Comparison of ENCODE assay signal across 28 cellular contexts in genomic region chr20:46121531-46121930, GRCh38. TPM values are rescaled to one million over a fixed set of nuclear protein-coding genes. Genes with fewer than 3 reads are reported as not detected.
DNase-seq lines count a peak whose midpoint lies in the region; ATAC-seq and TF ChIP-seq lines count a peak whose summit lies in the region.
"Had no signal": no experiment of that assay in that cellular context is flagged by ENCODE, and none has a peak within 500 bp of the region (broad histone marks: within the 10 kb centered on the region; RNA-seq: fewer than 3 reads in every experiment).

No MANE protein-coding gene starts in this region.

- no peak overlapping the region for H4K8ac ChIP-seq in trophoblast cell (ENCODE audit: low read depth, low read length)

- no peak for ATAC-seq in GM21381 (IDR thresholded peaks at IDR 0.05; ENCODE audit: unreplicated experiment)
- ATAC-seq in naive thymus-derived CD4-positive, alpha-beta T cell, result no peak
- ATAC-seq in HG03520 (IDR thresholded peaks at IDR 0.05; ENCODE audit: unreplicated experiment), result no peak
- ATAC-seq: activated CD4-positive, CD25-positive, alpha-beta regulatory T cell treated with anti-CD3 and anti-CD28 coated beads, Interleukin-2, amount 50 U/mL, for 24 hours; body of pancreas; effector memory CD8-positive, alpha-beta T cell; GM23338; Panc1; stimulated activated naive CD8-positive, alpha-beta T cell treated with anti-CD3 and anti-CD28 coated beads, Interleukin-15, amount 100 ng/mL, for 72 hours had no signal

- H3K4me2 ChIP-seq in trophoblast cell (ENCODE audit: low read length), result peak overlapping the region; percentile 11
- H3K4me2 ChIP-seq: GM23338 had no signal

- H4K12ac ChIP-seq in trophoblast cell (ENCODE audit: low read depth, low read length), result no peak overlapping the region

- peaks cover 8% of the 10 kb centered on the region for H3K79me1 ChIP-seq in trophoblast cell (ENCODE audit: low read length)

- peak overlapping the region; percentile 98 to 100 (median 99) for H3K4me3 Mint-ChIP-seq in IgD-negative memory B cell
- H3K4me3 Mint-ChIP-seq in naive thymus-derived CD4-positive, alpha-beta T cell, result no peak overlapping the region
- H3K4me3 Mint-ChIP-seq: effector memory CD8-positive, alpha-beta T cell; GM23338; mesothelial cell of epicardium; neural crest cell; stimulated activated naive CD8-positive, alpha-beta T cell treated with anti-CD3 and anti-CD28 coated beads, Interleukin-15, amount 100 ng/mL, for 72 hours had no signal

- H3K9ac ChIP-seq in trophoblast cell (ENCODE audit: low read length), result no peak overlapping the region

- H2BK120ac ChIP-seq in trophoblast cell (ENCODE audit: insufficient read depth, low read length, poor library complexity), result no peak overlapping the region

- H3K36me3 Mint-ChIP-seq in IgD-negative memory B cell, result peaks cover 2% of the 10 kb centered on the region
- peaks cover 0 to 17% (median 14%) of the 10 kb centered on the region in 5 donors for H3K36me3 Mint-ChIP-seq in naive thymus-derived CD4-positive, alpha-beta T cell
- H3K36me3 Mint-ChIP-seq: mesothelial cell of epicardium had no signal

- peak overlapping the region; percentile 97 to 100 (median 99) for H3K27ac Mint-ChIP-seq in IgD-negative memory B cell
- H3K27ac Mint-ChIP-seq in naive thymus-derived CD4-positive, alpha-beta T cell, result peak overlapping the region in 1 of 9 donors; percentile 41
- H3K27ac Mint-ChIP-seq: GM23338, mesothelial cell of epicardium had no signal

- H3K79me2 ChIP-seq in trophoblast cell (ENCODE audit: control insufficient read depth, insufficient read depth, low read length, poor library complexity), result peaks cover 3% of the 10 kb centered on the region

- H3K23ac ChIP-seq in trophoblast cell (ENCODE audit: low read length), result no peak overlapping the region

- H3K18ac ChIP-seq in trophoblast cell (ENCODE audit: low read length), result no peak overlapping the region

- no peak overlapping the region for H3K14ac ChIP-seq in trophoblast cell (ENCODE audit: low read length)

- H2BK5ac ChIP-seq in trophoblast cell (ENCODE audit: low read depth, low read length, poor library complexity), result no peak overlapping the region

- TF ChIP-seq CTCF in GM06990 (IDR thresholded peaks at IDR 0.05; ENCODE audit: insufficient read depth, low read length, poor library complexity, severe bottlenecking), result no peak

- no peaks in the 10 kb centered on the region for H3K9me3 ChIP-seq in trophoblast cell (ENCODE audit: insufficient read depth, low read depth, low read length)
- no peaks in the 10 kb centered on the region for H3K9me3 ChIP-seq in naive thymus-derived CD4-positive, alpha-beta T cell (ENCODE audit: control insufficient read depth in 2 of 3, low read length in 3 of 3)
- H3K9me3 ChIP-seq: body of pancreas, prostate gland, upper lobe of left lung had no signal

- H3K4me1 Mint-ChIP-seq in IgD-negative memory B cell, result peaks cover 32 to 47% (median 37%) of the 10 kb centered on the region in 3 donors
- H3K4me1 Mint-ChIP-seq in naive thymus-derived CD4-positive, alpha-beta T cell, result peaks cover 11 to 28% (median 23%) of the 10 kb centered on the region in 7 donors

- POLR2A ChIA-PET in naive thymus-derived CD4-positive, alpha-beta T cell (lab: Charles Lee), result no interaction called here

- H4K91ac ChIP-seq in trophoblast cell (ENCODE audit: low read depth, low read length), result peak overlapping the region; percentile 20

- CTCF ChIA-PET in naive thymus-derived CD4-positive, alpha-beta T cell (lab: Charles Lee), result interaction anchor here (0.6 kb wide), 1 partner anchor 134 kb away, joined by 5 read pairs; no protein-coding TSS in a partner anchor

- no peaks in the 10 kb centered on the region for H3K9me3 Mint-ChIP-seq in IgD-negative memory B cell
- H3K9me3 Mint-ChIP-seq in naive thymus-derived CD4-positive, alpha-beta T cell, result no peaks in the 10 kb centered on the region
- H3K9me3 Mint-ChIP-seq: effector memory CD8-positive, alpha-beta T cell; GM23338; mesothelial cell of epicardium; neural crest cell; stimulated activated naive CD8-positive, alpha-beta T cell treated with anti-CD3 and anti-CD28 coated beads, Interleukin-15, amount 100 ng/mL, for 72 hours had no signal

- no peak for DNase-seq in GM06990 (ENCODE audit: extremely low read depth, insufficient read length)
- peak; percentile 21 for DNase-seq in amniotic epithelial cell (ENCODE audit: low read depth)
- peak; percentile 52 to 82 for DNase-seq in trophoblast cell
- no peak for DNase-seq in naive thymus-derived CD4-positive, alpha-beta T cell
- DNase-seq in SHP77 treated with DMSO at 0.1 percent for 48 hours (lab: John Stamatoyannopoulos, UW), result no peak
- DNase-seq: activated naive CD4-positive, alpha-beta T cell treated with anti-CD3 and anti-CD28 coated beads, Interleukin-2, amount 50 U/mL, for 16 hours; body of pancreas; effector memory CD8-positive, alpha-beta T cell; left cardiac atrium; NCI-H146; NCI-H2171 treated with DMSO at 0.1 percent for 48 hours; NCI-H526 treated with DMSO at 0.1 percent for 48 hours; stimulated activated CD4-positive, alpha-beta T cell treated with anti-CD3 and anti-CD28 coated beads, Interleukin-2, amount 100 ng/mL, for 48 hours; stimulated activated naive CD8-positive, alpha-beta T cell treated with anti-CD3 and anti-CD28 coated beads, Interleukin-15, amount 100 ng/mL, for 72 hours; T1000; upper lobe of left lung had no signal

- H3K36me3 ChIP-seq in GM06990 (ENCODE audit: control insufficient read depth, insufficient read depth, low read length) (peaks cover 36% of the 10 kb centered on the region), trophoblast cell (ENCODE audit: control insufficient read depth in 1 of 2, insufficient read depth in 2 of 2, low read length in 2 of 2) (no peaks in the 10 kb centered on the region)
- H3K36me3 ChIP-seq in naive thymus-derived CD4-positive, alpha-beta T cell (ENCODE audit: control insufficient read depth in 2 of 3, insufficient read depth in 3 of 3, low read length in 3 of 3), result peaks cover 0 to 5% (median 0%) of the 10 kb centered on the region in 3 experiments

- H2AK5ac ChIP-seq in trophoblast cell (ENCODE audit: low read length), result no peak overlapping the region

- WGBS in trophoblast cell (ENCODE audit: extremely low coverage, insufficient coverage, insufficient read length), result no CpG with 5 or more reads among the region's 2 CpGs

- intact Hi-C loops in naive thymus-derived CD4-positive, alpha-beta T cell (cut with micrococcal nuclease), result no loop called here

- peak overlapping the region; percentile 37 for H2BK12ac ChIP-seq in trophoblast cell (ENCODE audit: low read length)

- H3K27me3 ChIP-seq in GM06990 (replicated peaks; ENCODE audit: control insufficient read depth, insufficient read depth, low read length) (no peaks in the 10 kb centered on the region), trophoblast cell (ENCODE audit: insufficient read depth, low read length) (no peaks in the 10 kb centered on the region)
- no peaks in the 10 kb centered on the region for H3K27me3 ChIP-seq in naive thymus-derived CD4-positive, alpha-beta T cell (ENCODE audit: control insufficient read depth in 2 of 2, insufficient read depth in 2 of 2, low read length in 2 of 2)
- H3K27me3 ChIP-seq: body of pancreas, upper lobe of left lung had no signal

- no peaks in the 10 kb centered on the region for H3K27me3 Mint-ChIP-seq in IgD-negative memory B cell
- H3K27me3 Mint-ChIP-seq in naive thymus-derived CD4-positive, alpha-beta T cell, result peaks cover 0 to 8% (median 0%) of the 10 kb centered on the region in 5 donors

- no peak overlapping the region for H2AFZ ChIP-seq in trophoblast cell (ENCODE audit: insufficient read depth, low read length, poor library complexity)
- H2AFZ ChIP-seq: GM23338 had no signal

- no peak overlapping the region for H3K4ac ChIP-seq in trophoblast cell (ENCODE audit: low read depth, low read length)

- H3K27ac ChIP-seq in trophoblast cell (ENCODE audit: low read depth, low read length), result peak overlapping the region; percentile 24
- H3K27ac ChIP-seq in naive thymus-derived CD4-positive, alpha-beta T cell (ENCODE audit: low read depth, low read length), result no peak overlapping the region
- H3K27ac ChIP-seq: body of pancreas, HL-60, SK-N-MC had no signal

- peaks cover 22 to 24% of the 10 kb centered on the region in 2 experiments for H3K4me1 ChIP-seq in trophoblast cell (ENCODE audit: control insufficient read depth in 1 of 2, insufficient read depth in 2 of 2, low read length in 2 of 2)
- H3K4me1 ChIP-seq in naive thymus-derived CD4-positive, alpha-beta T cell (ENCODE audit: control insufficient read depth in 2 of 2, insufficient read depth in 2 of 2, low read length in 2 of 2), result peaks cover 0 to 5% of the 10 kb centered on the region in 2 donors
- H3K4me1 ChIP-seq: prostate gland had no signal

- peak overlapping the region; percentile 91 for H3K4me3 ChIP-seq in GM06990 (replicated peaks; ENCODE audit: low read depth, low read length)
- no peak overlapping the region for H3K4me3 ChIP-seq in trophoblast cell (ENCODE audit: low read depth, low read length)
- no peak overlapping the region for H3K4me3 ChIP-seq in naive thymus-derived CD4-positive, alpha-beta T cell (ENCODE audit: low read length)
- H3K4me3 ChIP-seq: body of pancreas, GM23338, prostate gland, SK-N-MC, skin epidermis, upper lobe of left lung had no signal

RNA-seq across cellular contexts. Expression of gene CD40, which starts 3.4 kb away (rescaled TPM):
- 217 TPM for polyA plus RNA-seq in IgD-negative memory B cell
- polyA plus RNA-seq in trophoblast cell (2013), result 4.7 and 5.4 TPM in 2 replicates
- total RNA-seq in naive thymus-derived CD4-positive, alpha-beta T cell, result 1 to 10 TPM; 1.7 to 10.0 (median 4.0) TPM
- polyA plus RNA-seq in naive thymus-derived CD4-positive, alpha-beta T cell, result 1 to 10 TPM; 4.0 to 5.2 TPM

RNA-seq across cellular contexts. Expression of gene NCOA5, which starts 31.8 kb away (rescaled TPM):
- 30.1 TPM for polyA plus RNA-seq in IgD-negative memory B cell
- polyA plus RNA-seq in trophoblast cell (2013), result 19.1 and 19.7 TPM in 2 replicates
- total RNA-seq in naive thymus-derived CD4-positive, alpha-beta T cell, result 10 to 100 TPM; 15.7 to 43.8 (median 39.4) TPM
- polyA plus RNA-seq in naive thymus-derived CD4-positive, alpha-beta T cell, result 10 to 100 TPM; 25.4 to 47.6 TPM

Comparison
In these comparisons a context has a peak if more than half of its experiments do, and no peak if none do; other contexts are left out.
1. DNase-seq: peak in amniotic epithelial cell (single experiment) and trophoblast cell (2 of 2); none in GM06990 (single experiment), naive thymus-derived CD4-positive, alpha-beta T cell (0 of 9) and SHP77 treated with DMSO at 0.1 percent for 48 hours (single experiment).
2. H3K4me3 Mint-ChIP-seq: peak in IgD-negative memory B cell (4 of 4); none in naive thymus-derived CD4-positive, alpha-beta T cell (0 of 10).
3. RNA of gene CD40, which starts 3.4 kb away (polyA plus RNA-seq): 217 TPM in IgD-negative memory B cell (single experiment); 4.0 to 5.2 TPM in naive thymus-derived CD4-positive, alpha-beta T cell; every median in the first group is over 10 times any median in the second.